ENCODE assay signal across 16 cellular contexts in genomic region chr5:122426301-122426700, GRCh38.
"Had no signal": no experiment of that assay in that cellular context is flagged by ENCODE, and none has a peak within 500 bp of the region (broad histone marks: within the 10 kb centered on the region; RNA-seq: fewer than 3 reads in every experiment).

No MANE protein-coding gene starts in this region.

- H3K9ac ChIP-seq: KMS-11 had no signal

- H3K4me2 ChIP-seq: KMS-11 had no signal

- ATAC-seq: SK-N-SH treated with all-trans-retinoic acid at 6 μM for 48 hours had no signal

- H3K27ac ChIP-seq: KMS-11, RWPE1 had no signal

- DNase-seq: Kasumi-1, MM.1S, NCI-H1092 treated with DMSO at 0.1 percent for 48 hours, NCI-H1436, NCI-H1694, NCI-H1930, NCI-H2081, NCI-H2107, NCI-H2227 treated with DMSO at 0.1 percent for 48 hours, NCI-H524, NCI-H526 treated with DMSO at 0.1 percent for 48 hours, NCI-H774, SHP77 had no signal
